ENCODE assay signal across 8 cellular contexts in genomic region chr9:120580591-120580896, GRCh38. TPM values are rescaled to one million over a fixed set of nuclear protein-coding genes. Genes with fewer than 3 reads are reported as not detected.
DNase-seq lines count a peak whose midpoint lies in the region; ATAC-seq and TF ChIP-seq lines count a peak whose summit lies in the region.

No MANE protein-coding gene starts in this region.

- TF ChIP-seq CTCF in GM12864 (IDR thresholded peaks at IDR 0.05; ENCODE audit: low read depth, low read length, missing control alignments) (no peak), Peyer's patch (IDR thresholded peaks at IDR 0.05) (no peak), endodermal cell (conservative IDR thresholded peaks at IDR 0.05) (no peak), sigmoid colon (IDR thresholded peaks at IDR 0.05) (no peak)

- H3K27ac Mint-ChIP-seq in endodermal cell: peak overlapping the region; percentile 82

- H3K4me3 ChIP-seq in GM12864 (ENCODE audit: low read depth, low read length) (peak overlapping the region; percentile 97; the same call in 1 of the 2 replicates), Peyer's patch (peak overlapping the region; percentile 73 to 98 (median 93)), endodermal cell (ENCODE audit: low read length) (peak overlapping the region; percentile 96), sigmoid colon (peak overlapping the region in 3 of 4 donors; percentile 81 to 93 (median 89))

- H3K9ac ChIP-seq in endodermal cell (ENCODE audit: extremely low read depth, low read length, poor library complexity, severe bottlenecking): no peak overlapping the region

- 98% methylated on average over 2 of the region's 2 CpGs; no CpG with 5 or more reads in 1 of the 2 experiments for WGBS in endodermal cell (ENCODE audit: insufficient coverage in 1 of 2, insufficient read length in 1 of 2), 2 experiments
- 98 to 99% methylated on average over 2 of the region's 2 CpGs for WGBS in sigmoid colon, 2 donors

- H3K4me1 Mint-ChIP-seq in endodermal cell: peaks cover 9% of the 10 kb centered on the region

- H3K4me1 ChIP-seq in Peyer's patch (peaks cover 0 to 12% (median 5%) of the 10 kb centered on the region in 4 donors), endodermal cell (ENCODE audit: control insufficient read depth, insufficient read depth, low read length) (peaks cover 6% of the 10 kb centered on the region), sigmoid colon (peaks cover 0 to 19% (median 13%) of the 10 kb centered on the region in 4 donors)

- TF ChIP-seq POLR2A in Peyer's patch (IDR thresholded peaks at IDR 0.05) (no peak), sigmoid colon (IDR thresholded peaks at IDR 0.05) (no peak)

- no peak for TF ChIP-seq EP300 in sigmoid colon (IDR thresholded peaks at IDR 0.05)

- intact Hi-C loops in sigmoid colon (cut with DNase I): no loop called here

- peaks cover 0 to 4% (median 0%) of the 10 kb centered on the region in 4 donors for H3K9me3 ChIP-seq in Peyer's patch
- H3K9me3 ChIP-seq in endodermal cell (ENCODE audit: control insufficient read depth, low read length): no peaks in the 10 kb centered on the region
- no peaks in the 10 kb centered on the region for H3K9me3 ChIP-seq in sigmoid colon

- H3K27ac ChIP-seq in Peyer's patch (peak overlapping the region in 3 of 4 donors; percentile 5 to 86 (median 80)), endodermal cell (ENCODE audit: low read depth, low read length) (peak overlapping the region; percentile 40), sigmoid colon (peak overlapping the region; percentile 76 to 82 (median 78))

- DNase-seq in GM12864 (ENCODE audit: low read depth) (no peak), Peyer's patch (no peak), endodermal cell (no peak), sigmoid colon (no peak), NCI-H1436 (lab: John Stamatoyannopoulos, UW) (no peak), NCI-H774 (lab: John Stamatoyannopoulos, UW) (no peak)

- H3K27me3 ChIP-seq in Peyer's patch (no peaks in the 10 kb centered on the region), endodermal cell (ENCODE audit: control insufficient read depth, insufficient read depth, low read length, poor library complexity, severe bottlenecking) (no peaks in the 10 kb centered on the region), sigmoid colon (no peaks in the 10 kb centered on the region)

- no peaks in the 10 kb centered on the region for H3K27me3 Mint-ChIP-seq in endodermal cell (ENCODE audit: insufficient read depth)

- H3K36me3 Mint-ChIP-seq in endodermal cell (ENCODE audit: low read depth): peaks cover 4% of the 10 kb centered on the region

- H3K9me3 Mint-ChIP-seq in endodermal cell: no peaks in the 10 kb centered on the region

- ATAC-seq in GM18907 (IDR thresholded peaks at IDR 0.05; ENCODE audit: unreplicated experiment) (no peak), GM21367 (IDR thresholded peaks at IDR 0.05; ENCODE audit: unreplicated experiment) (no peak)

- peak overlapping the region; percentile 98 for H3K4me3 Mint-ChIP-seq in endodermal cell

- no peaks in the 10 kb centered on the region for H3K36me3 ChIP-seq in Peyer's patch
- peaks cover 8% of the 10 kb centered on the region for H3K36me3 ChIP-seq in endodermal cell (ENCODE audit: control insufficient read depth, insufficient read depth, low read length)
- no peaks in the 10 kb centered on the region for H3K36me3 ChIP-seq in sigmoid colon

RNA-seq across cellular contexts. Expression of gene CDK5RAP2, which starts 0.6 kb away (rescaled TPM):
- 100 to 1,000 TPM in 1 of 4 donors, 10 to 100 TPM in 3; 27.3 to 158 (median 45.1) TPM for total RNA-seq in Peyer's patch
- total RNA-seq in endodermal cell: 10 to 100 TPM; 68.2 to 92.0 TPM
- polyA plus RNA-seq in endodermal cell (2013, experiment 1 of 2): 64.2 TPM
- polyA plus RNA-seq in endodermal cell (2013, experiment 2 of 2): 63.9 TPM
- total RNA-seq in sigmoid colon: 10 to 100 TPM; 41.0 to 57.8 (median 49.7) TPM
- 10 to 100 TPM; 10.6 to 25.3 (median 11.4) TPM for polyA plus RNA-seq in sigmoid colon
